ENCODE assay signal across 30 cellular contexts in the genomic region with DNA sequence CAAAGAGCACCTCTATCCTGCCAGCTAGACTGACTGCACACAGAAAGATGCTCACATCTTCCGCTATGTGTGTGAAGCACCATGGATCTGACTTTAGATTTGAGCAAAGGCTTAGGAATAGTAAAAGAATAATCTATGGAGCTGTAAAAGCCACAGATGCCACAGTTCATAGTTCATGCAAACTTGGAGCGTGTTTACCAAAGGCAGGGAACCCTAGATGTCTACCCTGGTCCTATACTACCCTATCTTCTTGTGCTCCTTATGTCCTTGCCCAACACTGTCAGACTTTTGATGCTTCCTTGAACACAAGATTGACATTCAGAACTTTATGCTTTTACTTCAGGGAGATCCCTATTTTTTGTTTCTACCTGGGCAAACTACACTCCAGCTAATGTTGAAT. TPM values are rescaled to one million over a fixed set of nuclear protein-coding genes. Genes with fewer than 3 reads are reported as not detected.
DNase-seq lines count a peak whose midpoint lies in the region; ATAC-seq and TF ChIP-seq lines count a peak whose summit lies in the region.
"Had no signal": no experiment of that assay in that cellular context is flagged by ENCODE, and none has a peak within 500 bp of the region (broad histone marks: within the 10 kb centered on the region; RNA-seq: fewer than 3 reads in every experiment).

No MANE protein-coding gene starts in this region.

- intact Hi-C loops in OCI-LY7 (cut with micrococcal nuclease; ENCODE audit: unreplicated experiment) (no loop called here), left colon (cut with DNase I, micrococcal nuclease) (no loop called here), mucosa of descending colon (cut with DNase I, micrococcal nuclease) (no loop called here), breast epithelium (cut with DNase I; ENCODE audit: low total_unique reads) (no loop called here)

- peak overlapping the region; percentile 12; the same call in 1 of the 2 replicates for H2AFZ ChIP-seq in OCI-LY7 (ENCODE audit: low read length)

- POLR2A ChIA-PET in OCI-LY7 (lab: Charles Lee), result interaction anchor here (0.6 to 3.1 kb wide), 5 partner anchors 8 to 625 kb away, joined by 3 to 9 read pairs (median 4); no protein-coding TSS in a partner anchor

- CTCF ChIA-PET in OCI-LY7 (lab: Charles Lee; ENCODE audit: unreplicated experiment), result no interaction called here

- peaks cover 13% of the 10 kb centered on the region for H3K4me1 ChIP-seq in OCI-LY7 (ENCODE audit: insufficient read depth, low read length, poor library complexity, severe bottlenecking)
- no peaks in the 10 kb centered on the region for H3K4me1 ChIP-seq in mucosa of descending colon (ENCODE audit: low read depth)
- H3K4me1 ChIP-seq in breast epithelium, result no peaks in the 10 kb centered on the region
- no peaks in the 10 kb centered on the region for H3K4me1 ChIP-seq in foreskin keratinocyte
- H3K4me1 ChIP-seq: BE2C, BLaER1 had no signal

- no peaks in the 10 kb centered on the region for H3K4me1 Mint-ChIP-seq in stimulated activated effector memory CD8-positive, alpha-beta T cell treated with anti-CD3 and anti-CD28 coated beads, Interleukin-12 subunit alpha, Interleukin-12 subunit beta, amount 100 ng/mL, for 72 hours
- H3K4me1 Mint-ChIP-seq: CD14-positive monocyte; CD4-positive, alpha-beta memory T cell; CD4-positive, CD25-positive, alpha-beta regulatory T cell; CD8-positive, alpha-beta memory T cell had no signal

- H3K79me2 ChIP-seq in OCI-LY7 (ENCODE audit: insufficient read depth, low read depth, low read length), result no peaks in the 10 kb centered on the region

- H3K27ac ChIP-seq in OCI-LY7 (ENCODE audit: low read depth, low read length, poor library complexity, severe bottlenecking) (no peak overlapping the region), breast epithelium (no peak overlapping the region), foreskin keratinocyte (no peak overlapping the region)
- H3K27ac ChIP-seq: BLaER1 had no signal

- no peaks in the 10 kb centered on the region for H3K9me3 Mint-ChIP-seq in stimulated activated effector memory CD8-positive, alpha-beta T cell treated with anti-CD3 and anti-CD28 coated beads, Interleukin-12 subunit alpha, Interleukin-12 subunit beta, amount 100 ng/mL, for 72 hours

- H3K9me3 ChIP-seq in OCI-LY7 (ENCODE audit: low read length), result peaks cover 7% of the 10 kb centered on the region; the same call in 1 of the 2 replicates
- no peaks in the 10 kb centered on the region for H3K9me3 ChIP-seq in mucosa of descending colon
- peaks cover 0 to 9% of the 10 kb centered on the region in 2 donors for H3K9me3 ChIP-seq in breast epithelium
- H3K9me3 ChIP-seq: BE2C, BLaER1 had no signal

- no peak overlapping the region for H3K27ac Mint-ChIP-seq in stimulated activated effector memory CD8-positive, alpha-beta T cell treated with anti-CD3 and anti-CD28 coated beads, Interleukin-12 subunit alpha, Interleukin-12 subunit beta, amount 100 ng/mL, for 72 hours
- H3K27ac Mint-ChIP-seq: CD14-positive monocyte; CD4-positive, alpha-beta memory T cell; CD4-positive, CD25-positive, alpha-beta regulatory T cell; CD8-positive, alpha-beta memory T cell had no signal

- H3K27me3 ChIP-seq in breast epithelium (no peaks in the 10 kb centered on the region), foreskin keratinocyte (no peaks in the 10 kb centered on the region)
- H3K27me3 ChIP-seq: BE2C, BLaER1 had no signal

- no peaks in the 10 kb centered on the region for H4K20me1 ChIP-seq in OCI-LY7 (ENCODE audit: insufficient read depth, low read length)
- H4K20me1 ChIP-seq: BLaER1 had no signal

- peak; percentile 96 for ATAC-seq in left colon
- ATAC-seq in mucosa of descending colon, result peak; percentile 79
- ATAC-seq in stimulated activated effector memory CD8-positive, alpha-beta T cell treated with anti-CD3 and anti-CD28 coated beads, Interleukin-12 subunit alpha, Interleukin-12 subunit beta, amount 100 ng/mL, for 72 hours, result peak; percentile 31
- ATAC-seq in HG03025 (IDR thresholded peaks at IDR 0.05; ENCODE audit: low FRiP score, unreplicated experiment), result no peak
- ATAC-seq in GM21723 (IDR thresholded peaks at IDR 0.05; ENCODE audit: unreplicated experiment), result no peak
- no peak for ATAC-seq in foreskin keratinocyte
- ATAC-seq: GM12878 had no signal

- H3K4me3 ChIP-seq in OCI-LY7 (ENCODE audit: low read depth, low read length, poor library complexity, severe bottlenecking), result no peak overlapping the region
- no peak overlapping the region for H3K4me3 ChIP-seq in mucosa of descending colon
- no peak overlapping the region for H3K4me3 ChIP-seq in breast epithelium
- H3K4me3 ChIP-seq: BLaER1, GM12878 had no signal

- no peak overlapping the region for H3K4me3 Mint-ChIP-seq in stimulated activated effector memory CD8-positive, alpha-beta T cell treated with anti-CD3 and anti-CD28 coated beads, Interleukin-12 subunit alpha, Interleukin-12 subunit beta, amount 100 ng/mL, for 72 hours
- H3K4me3 Mint-ChIP-seq: CD14-positive monocyte; CD4-positive, alpha-beta memory T cell; CD4-positive, CD25-positive, alpha-beta regulatory T cell; CD8-positive, alpha-beta memory T cell had no signal

- H3K36me3 ChIP-seq in OCI-LY7 (ENCODE audit: insufficient read depth, low read length), result no peaks in the 10 kb centered on the region
- H3K36me3 ChIP-seq in mucosa of descending colon (ENCODE audit: low read depth), result no peaks in the 10 kb centered on the region
- H3K36me3 ChIP-seq in breast epithelium, result no peaks in the 10 kb centered on the region
- H3K36me3 ChIP-seq: BE2C, BLaER1 had no signal

- H3K36me3 Mint-ChIP-seq in stimulated activated effector memory CD8-positive, alpha-beta T cell treated with anti-CD3 and anti-CD28 coated beads, Interleukin-12 subunit alpha, Interleukin-12 subunit beta, amount 100 ng/mL, for 72 hours, result no peaks in the 10 kb centered on the region
- H3K36me3 Mint-ChIP-seq: CD14-positive monocyte; CD4-positive, alpha-beta memory T cell; CD4-positive, CD25-positive, alpha-beta regulatory T cell; CD8-positive, alpha-beta memory T cell had no signal

- H3K4me2 ChIP-seq in OCI-LY7 (ENCODE audit: low read length), result no peak overlapping the region
- H3K4me2 ChIP-seq: BLaER1 had no signal

- no peak for TF ChIP-seq POLR2A in breast epithelium (IDR thresholded peaks at IDR 0.05)

- TF ChIP-seq CTCF in OCI-LY7 (conservative IDR thresholded peaks at IDR 0.05; ENCODE audit: low read length), result no peak
- TF ChIP-seq CTCF in mucosa of descending colon (IDR thresholded peaks at IDR 0.05), result no peak
- no peak for TF ChIP-seq CTCF in breast epithelium (IDR thresholded peaks at IDR 0.05)
- TF ChIP-seq CTCF in foreskin keratinocyte (conservative IDR thresholded peaks at IDR 0.05), result no peak

- H3K9me2 ChIP-seq in OCI-LY7 (ENCODE audit: insufficient read depth, low read length), result no peaks in the 10 kb centered on the region

- BruUV-seq in OCI-LY7 (replicated peaks; lab: Mats Ljungman, UMichigan), result no TSS peak

- DNase-seq in OCI-LY7 (ENCODE audit: low spot score) (no peak), left colon (no peak), mucosa of descending colon (peak in 1 of 3 donors; percentile 22), breast epithelium (ENCODE audit: low spot score in 2 of 2) (no peak), foreskin keratinocyte (no peak)
- no peak for DNase-seq in stimulated activated effector memory CD8-positive, alpha-beta T cell treated with anti-CD3 and anti-CD28 coated beads, Interleukin-12 subunit alpha, Interleukin-12 subunit beta, amount 100 ng/mL, for 72 hours (ENCODE audit: low spot score in 2 of 2)
- DNase-seq: 8988T; ACHN; BE2C; C1 segment of cervical spinal cord; CD4-positive, alpha-beta memory T cell; CD4-positive, CD25-positive, alpha-beta regulatory T cell; CD8-positive, alpha-beta memory T cell; COR-L47; DMS 273 treated with DMSO at 0.1 percent for 48 hours; DMS153; DMS53; DMS79; DND-41; EL; GDM1 had no signal

RNA-seq across cellular contexts. Expression of gene SPACA1, which starts 39.2 kb away (rescaled TPM):
- not detected in 2 replicates for total RNA-seq in OCI-LY7 (2014; rRNA removed; shearing (Covaris generic))
- total RNA-seq in OCI-LY7 (2022) (not detected in 2 replicates), left colon (not detected), mucosa of descending colon (not detected), breast epithelium (not detected), foreskin keratinocyte (not detected in 2 replicates)
- polyA plus RNA-seq in foreskin keratinocyte, result not detected in 2 replicates
- total RNA-seq: A673; CD4-positive, alpha-beta memory T cell; CD4-positive, CD25-positive, alpha-beta regulatory T cell; CD8-positive, alpha-beta memory T cell; Daoy; G401; GM12878 had no signal
- polyA plus RNA-seq: AG04450; CD14-positive monocyte; CD4-positive, alpha-beta memory T cell; CD4-positive, CD25-positive, alpha-beta regulatory T cell; CD8-positive, alpha-beta memory T cell; GM12878 had no signal

Comparison
In these comparisons a context has a peak if more than half of its experiments do, and no peak if none do; other contexts are left out.
1. ATAC-seq: peak in left colon (single experiment), mucosa of descending colon (single experiment) and stimulated activated effector memory CD8-positive, alpha-beta T cell treated with anti-CD3 and anti-CD28 coated beads, Interleukin-12 subunit alpha, Interleukin-12 subunit beta, amount 100 ng/mL, for 72 hours (single experiment); none in HG03025 (single experiment), GM21723 (single experiment) and foreskin keratinocyte (single experiment).